Comparison of ENCODE assay signal across 19 cellular contexts in the genomic region with DNA sequence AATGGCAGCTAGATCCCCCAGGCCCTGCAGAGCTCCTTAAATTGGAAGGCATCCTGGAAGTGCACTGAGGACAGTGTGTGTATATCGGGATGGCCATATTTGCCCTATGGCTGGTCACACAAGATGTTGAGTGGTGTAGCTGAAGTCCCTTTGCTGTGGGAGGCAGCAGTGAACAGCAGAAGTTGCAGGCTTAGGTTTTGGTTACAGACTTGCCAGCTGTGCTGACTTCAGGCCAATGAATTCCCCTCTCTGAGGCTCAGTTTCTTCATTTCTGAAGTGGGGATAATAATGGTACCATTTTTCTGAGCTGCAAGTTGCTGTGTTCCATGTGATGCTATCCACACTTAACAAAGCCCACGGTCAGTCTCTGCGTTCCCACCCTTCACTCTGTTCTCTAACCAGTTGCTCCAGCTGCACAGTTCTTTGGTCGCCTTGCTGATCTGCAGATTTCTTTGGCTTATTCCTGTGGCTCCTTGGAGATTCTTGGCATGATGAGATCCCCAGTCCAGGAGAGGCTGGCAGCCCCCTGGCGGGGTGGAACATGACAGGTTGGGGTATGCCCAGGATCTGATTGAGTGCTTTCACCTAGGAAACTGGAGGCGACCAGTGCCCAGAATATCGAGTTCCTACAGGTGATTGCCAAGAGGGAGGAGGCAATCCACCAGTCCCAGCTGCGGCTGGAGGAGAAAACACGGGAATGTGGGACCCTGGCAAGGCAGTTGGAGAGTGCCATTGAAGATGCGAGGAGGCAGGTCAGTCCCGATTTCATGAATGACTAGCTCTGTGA. TPM values are rescaled to one million over a fixed set of nuclear protein-coding genes. Genes with fewer than 3 reads are reported as not detected.
A peak's percentile ranks its signal among the peaks of the same experiment; 100 is the strongest.
DNase-seq lines count a peak whose midpoint lies in the region; ATAC-seq and TF ChIP-seq lines count a peak whose summit lies in the region.
"Had no signal": no experiment of that assay in that cellular context is flagged by ENCODE, and none has a peak within 500 bp of the region (broad histone marks: within the 10 kb centered on the region; RNA-seq: fewer than 3 reads in every experiment).

No MANE protein-coding gene starts in this region.

- H3K4me1 ChIP-seq in smooth muscle cell (ENCODE audit: low read depth) = no peaks in the 10 kb centered on the region

- no peaks in the 10 kb centered on the region for H3K27me3 ChIP-seq in dorsolateral prefrontal cortex
- H3K27me3 ChIP-seq in smooth muscle cell (ENCODE audit: low read depth) = no peaks in the 10 kb centered on the region

- peaks cover 38% of the 10 kb centered on the region for H3K36me3 Mint-ChIP-seq in activated CD8-positive, alpha-beta memory T cell treated with anti-CD3 and anti-CD28 coated beads, Interleukin-2, amount 10 ng/mL, durations not matched to agents 7 days and 5 days
- peaks cover 50% of the 10 kb centered on the region for H3K36me3 Mint-ChIP-seq in nephron progenitor cell (ENCODE audit: low read depth)
- H3K36me3 Mint-ChIP-seq: IgD-negative memory B cell had no signal

- ATAC-seq in activated CD8-positive, alpha-beta memory T cell treated with anti-CD3 and anti-CD28 coated beads, Interleukin-2, amount 10 ng/mL, durations not matched to agents 7 days and 5 days = peak; percentile 33
- ATAC-seq: Panc1 had no signal

- TF ChIP-seq CTCF in dorsolateral prefrontal cortex (IDR thresholded peaks at IDR 0.05 in 54 of 56, conservative IDR thresholded peaks at IDR 0.05 in 2 of 56; ENCODE audit: low read depth in 1 of 56, partially characterized antibody in 56 of 56) = peak in 17 of 56 donors; percentile 8 to 44 (median 23)
- TF ChIP-seq CTCF in nephron progenitor cell (IDR thresholded peaks at IDR 0.05) = no peak
- no peak for TF ChIP-seq CTCF in smooth muscle cell (IDR thresholded peaks at IDR 0.05; ENCODE audit: borderline replicate concordance, insufficient read depth, poor library complexity, severe bottlenecking)

- CTCF ChIA-PET in activated CD8-positive, alpha-beta memory T cell treated with anti-CD3 and anti-CD28 coated beads, Interleukin-2, amount 10 ng/mL, durations not matched to agents 7 days and 5 days (lab: Charles Lee) = interaction anchor here (1.9 to 2.6 kb wide), 3 partner anchors 14 to 59 kb away, joined by 6 read pairs; a partner anchor contains a TSS

- H3K4me3 Mint-ChIP-seq in activated CD8-positive, alpha-beta memory T cell treated with anti-CD3 and anti-CD28 coated beads, Interleukin-2, amount 10 ng/mL, durations not matched to agents 7 days and 5 days = no peak overlapping the region
- no peak overlapping the region for H3K4me3 Mint-ChIP-seq in nephron progenitor cell
- H3K4me3 Mint-ChIP-seq: IgD-negative memory B cell had no signal

- H4K20me1 ChIP-seq in smooth muscle cell (ENCODE audit: low read depth) = no peaks in the 10 kb centered on the region

- no peaks in the 10 kb centered on the region for H3K9me3 Mint-ChIP-seq in activated CD8-positive, alpha-beta memory T cell treated with anti-CD3 and anti-CD28 coated beads, Interleukin-2, amount 10 ng/mL, durations not matched to agents 7 days and 5 days (ENCODE audit: low read depth)
- no peaks in the 10 kb centered on the region for H3K9me3 Mint-ChIP-seq in nephron progenitor cell
- H3K9me3 Mint-ChIP-seq: IgD-negative memory B cell had no signal

- 95% methylated on average over 11 of the region's 11 CpGs for WGBS in smooth muscle cell (ENCODE audit: low lambda C conversion rate)

- H3K4me1 Mint-ChIP-seq in activated CD8-positive, alpha-beta memory T cell treated with anti-CD3 and anti-CD28 coated beads, Interleukin-2, amount 10 ng/mL, durations not matched to agents 7 days and 5 days = no peaks in the 10 kb centered on the region
- no peaks in the 10 kb centered on the region for H3K4me1 Mint-ChIP-seq in nephron progenitor cell
- H3K4me1 Mint-ChIP-seq: IgD-negative memory B cell had no signal

- H3F3A ChIP-seq in smooth muscle cell (ENCODE audit: low read depth) = no peaks in the 10 kb centered on the region

- DNase-seq in activated CD8-positive, alpha-beta memory T cell treated with anti-CD3 and anti-CD28 coated beads, Interleukin-2, amount 10 ng/mL, durations not matched to agents 7 days and 5 days = no peak
- DNase-seq in activated CD8-positive, alpha-beta memory T cell treated with anti-CD3 and anti-CD28 coated beads, Interleukin-2, amount 50 U/mL, for 4 hours = no peak
- DNase-seq in dorsolateral prefrontal cortex (peak in 4 of 10 donors; percentile 33 to 43 (median 42)), nephron progenitor cell (no peak), DMS114 treated with DMSO at 0.1 percent for 48 hours (lab: John Stamatoyannopoulos, UW; ENCODE audit: unreplicated experiment) (no peak), NCI-H2029 (lab: John Stamatoyannopoulos, UW) (no peak), smooth muscle cell (lab: John Stamatoyannopoulos, UW; ENCODE audit: unreplicated experiment) (no peak)
- no peak for DNase-seq in activated CD4-positive, alpha-beta T cell treated with anti-CD3 and anti-CD28 coated beads for 1 hour
- DNase-seq: COR-L47, DMS79, GM23248, MV-4-11, NCI-H1436 treated with DMSO at 0.1 percent for 48 hours, NCI-H2107, NCI-H446, SHP77 had no signal

- H2AFZ ChIP-seq in smooth muscle cell (ENCODE audit: low read depth) = no peak overlapping the region
- H2AFZ ChIP-seq: GM23248 had no signal

- H3K79me2 ChIP-seq in smooth muscle cell (ENCODE audit: low read depth) = no peaks in the 10 kb centered on the region

- H3K27me3 Mint-ChIP-seq in activated CD8-positive, alpha-beta memory T cell treated with anti-CD3 and anti-CD28 coated beads, Interleukin-2, amount 10 ng/mL, durations not matched to agents 7 days and 5 days = no peaks in the 10 kb centered on the region
- no peaks in the 10 kb centered on the region for H3K27me3 Mint-ChIP-seq in nephron progenitor cell (ENCODE audit: low read depth, poor library complexity)
- H3K27me3 Mint-ChIP-seq: IgD-negative memory B cell had no signal

- H3K9ac ChIP-seq in smooth muscle cell (ENCODE audit: low read depth) = no peak overlapping the region
- H3K9ac ChIP-seq: GM23248 had no signal

- H3K9me3 ChIP-seq in smooth muscle cell (replicated peaks; ENCODE audit: low read depth) = no peaks in the 10 kb centered on the region

- no peak overlapping the region for H3K4me2 ChIP-seq in smooth muscle cell

- intact Hi-C loops in dorsolateral prefrontal cortex (cut with DNase I) = no loop called here

- H3K27ac ChIP-seq in dorsolateral prefrontal cortex (peak overlapping the region in 32 of 59 donors; percentile 3 to 69 (median 38)), smooth muscle cell (ENCODE audit: low read depth) (no peak overlapping the region)
- H3K27ac ChIP-seq: C4-2B, GM23248 had no signal

- H3K36me3 ChIP-seq in smooth muscle cell (ENCODE audit: low read depth) = no peaks in the 10 kb centered on the region

- no peak overlapping the region for H3K4me3 ChIP-seq in dorsolateral prefrontal cortex
- H3K4me3 ChIP-seq in smooth muscle cell = no peak overlapping the region
- H3K4me3 ChIP-seq: GM23248 had no signal

- no peak overlapping the region for H3K27ac Mint-ChIP-seq in activated CD8-positive, alpha-beta memory T cell treated with anti-CD3 and anti-CD28 coated beads, Interleukin-2, amount 10 ng/mL, durations not matched to agents 7 days and 5 days
- peak overlapping the region; percentile 72 for H3K27ac Mint-ChIP-seq in nephron progenitor cell
- H3K27ac Mint-ChIP-seq: IgD-negative memory B cell had no signal

RNA-seq across cellular contexts. Expression of a gene that starts 6.5 kb away (rescaled TPM):
- 10 to 100 TPM; 51.0 to 55.7 TPM for total RNA-seq in activated CD8-positive, alpha-beta memory T cell treated with anti-CD3 and anti-CD28 coated beads, Interleukin-2, amount 10 ng/mL, durations not matched to agents 7 days and 5 days
- 10 to 100 TPM; 11.7 to 22.4 (median 16.7) TPM for total RNA-seq in dorsolateral prefrontal cortex
- 14.1 and 16.0 TPM in 2 replicates for total RNA-seq in smooth muscle cell
- polyA plus RNA-seq in smooth muscle cell = 11.2 and 11.8 TPM in 2 replicates

RNA-seq across cellular contexts. Expression of a gene that starts 42.2 kb away (rescaled TPM):
- 10 to 100 TPM; 71.8 to 82.7 TPM for total RNA-seq in activated CD8-positive, alpha-beta memory T cell treated with anti-CD3 and anti-CD28 coated beads, Interleukin-2, amount 10 ng/mL, durations not matched to agents 7 days and 5 days
- 10 to 100 TPM; 20.1 to 43.4 (median 28.1) TPM for total RNA-seq in dorsolateral prefrontal cortex
- 17.7 and 27.9 TPM in 2 replicates for total RNA-seq in smooth muscle cell
- polyA plus RNA-seq in smooth muscle cell = 31.6 and 33.2 TPM in 2 replicates

RNA-seq across cellular contexts. Expression of a gene that starts 54.4 kb away (rescaled TPM):
- total RNA-seq in activated CD8-positive, alpha-beta memory T cell treated with anti-CD3 and anti-CD28 coated beads, Interleukin-2, amount 10 ng/mL, durations not matched to agents 7 days and 5 days = 100 to 1,000 TPM; 275 to 315 TPM
- total RNA-seq in dorsolateral prefrontal cortex = 1,000 to 10,000 TPM in 93 of 120 experiments, 100 to 1,000 TPM in 27; 588 to 1,376 (median 1,110) TPM
- 143 and 145 TPM in 2 replicates for total RNA-seq in smooth muscle cell
- 84.9 and 115 TPM in 2 replicates for polyA plus RNA-seq in smooth muscle cell
